Comparison of ENCODE assay signal across 1 cellular context in the genomic region with DNA sequence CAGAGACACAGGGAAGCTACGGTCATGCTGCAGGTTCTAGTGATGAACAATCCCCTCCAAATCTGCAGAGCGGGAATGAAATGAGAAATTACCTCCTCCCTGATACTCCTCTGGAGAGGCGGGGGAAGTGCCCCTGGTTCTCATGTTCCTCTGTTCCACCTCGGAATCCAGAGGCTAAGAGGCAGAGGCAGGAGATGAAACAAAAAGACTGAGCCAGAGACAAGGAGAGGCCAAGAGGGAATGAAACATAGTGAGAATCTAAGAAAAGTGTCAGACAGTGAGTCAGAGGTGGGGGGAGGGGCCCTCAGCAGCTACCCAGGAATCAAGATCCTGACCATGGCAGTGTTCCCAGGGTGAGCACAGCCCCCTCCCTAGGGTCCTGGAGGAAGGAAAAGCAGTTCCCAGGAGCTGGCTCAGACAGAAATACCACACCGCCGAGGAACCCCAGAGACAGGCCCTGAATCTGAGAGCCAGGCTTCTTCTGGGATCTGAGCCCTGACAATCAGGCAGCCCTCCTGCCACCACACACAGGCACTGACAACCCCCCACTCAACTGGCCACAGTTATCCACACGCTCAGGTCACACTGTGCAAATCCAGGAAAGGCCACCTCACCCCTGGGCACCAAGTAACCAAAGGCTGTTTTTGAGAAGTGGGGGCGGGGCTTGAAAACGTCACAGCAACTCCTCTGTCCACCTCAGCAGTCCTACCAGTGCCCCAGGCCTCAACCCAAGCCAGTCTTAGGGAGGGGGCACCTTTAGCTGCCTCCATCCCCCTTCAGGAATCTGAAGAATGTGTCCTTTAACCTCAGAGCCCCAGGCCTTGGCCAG.
TF ChIP-seq lines count a peak whose summit lies in the region.

No MANE protein-coding gene starts in this region.

TF ChIP-seq in HEK293, 187 proteins besides CTCF, POLR2A, EP300 and RAD21 (continued from another document and continues in another):
- TF ChIP-seq KLF8 (tag by site-specific recombination; IDR thresholded peaks at IDR 0.05) = no peak
- peak; percentile 80 for TF ChIP-seq HIC1 (tag by site-specific recombination; IDR thresholded peaks at IDR 0.05)
- TF ChIP-seq ZNF704 (tag by site-specific recombination; IDR thresholded peaks at IDR 0.05) = no peak
- no peak for TF ChIP-seq ZNF184 (tag by site-specific recombination; IDR thresholded peaks at IDR 0.05)
- TF ChIP-seq ZNF654 (tag by site-specific recombination; IDR thresholded peaks at IDR 0.05; ENCODE audit: low read depth) = no peak
- no peak for TF ChIP-seq EGR2 (tag by site-specific recombination; IDR thresholded peaks at IDR 0.05; ENCODE audit: low read depth)
- peak; percentile 81 for TF ChIP-seq ZBTB20 (tag by site-specific recombination; IDR thresholded peaks at IDR 0.05)
- peak; percentile 81 for TF ChIP-seq FEZF1 (tag by site-specific recombination; IDR thresholded peaks at IDR 0.05)
- no peak for TF ChIP-seq ZNF324 (tag by site-specific recombination; IDR thresholded peaks at IDR 0.05)
- TF ChIP-seq ZFP3 (tag by site-specific recombination; IDR thresholded peaks at IDR 0.05; ENCODE audit: low read depth) = no peak
- no peak for TF ChIP-seq ZNF544 (tag by site-specific recombination; IDR thresholded peaks at IDR 0.05)
- TF ChIP-seq OSR2 (tag by site-specific recombination; IDR thresholded peaks at IDR 0.05) = peak; percentile 37; the same call in 1 of the 2 replicates
- peak; percentile 32; the same call in 1 of the 2 replicates for TF ChIP-seq ZNF394 (tag by site-specific recombination; IDR thresholded peaks at IDR 0.05; ENCODE audit: borderline replicate concordance)
- no peak for TF ChIP-seq ZNF174 (tag by site-specific recombination; IDR thresholded peaks at IDR 0.05)
- TF ChIP-seq ZNF660 (tag by site-specific recombination; IDR thresholded peaks at IDR 0.05) = peak; percentile 47; the same call in 1 of the 2 replicates
- no peak for TF ChIP-seq ZNF626 (tag by site-specific recombination; IDR thresholded peaks at IDR 0.05)
- TF ChIP-seq SP3 (tag by site-specific recombination; IDR thresholded peaks at IDR 0.05) = 0 out of 2 replicates have a peak, but pooled peaks have one; percentile 7
- TF ChIP-seq ZNF24 (tag by site-specific recombination; IDR thresholded peaks at IDR 0.05) = no peak
- TF ChIP-seq HOXA7 (CRISPR knock-in tag; IDR thresholded peaks at IDR 0.05; ENCODE audit: borderline replicate concordance) = no peak
- TF ChIP-seq, protein P1, sequence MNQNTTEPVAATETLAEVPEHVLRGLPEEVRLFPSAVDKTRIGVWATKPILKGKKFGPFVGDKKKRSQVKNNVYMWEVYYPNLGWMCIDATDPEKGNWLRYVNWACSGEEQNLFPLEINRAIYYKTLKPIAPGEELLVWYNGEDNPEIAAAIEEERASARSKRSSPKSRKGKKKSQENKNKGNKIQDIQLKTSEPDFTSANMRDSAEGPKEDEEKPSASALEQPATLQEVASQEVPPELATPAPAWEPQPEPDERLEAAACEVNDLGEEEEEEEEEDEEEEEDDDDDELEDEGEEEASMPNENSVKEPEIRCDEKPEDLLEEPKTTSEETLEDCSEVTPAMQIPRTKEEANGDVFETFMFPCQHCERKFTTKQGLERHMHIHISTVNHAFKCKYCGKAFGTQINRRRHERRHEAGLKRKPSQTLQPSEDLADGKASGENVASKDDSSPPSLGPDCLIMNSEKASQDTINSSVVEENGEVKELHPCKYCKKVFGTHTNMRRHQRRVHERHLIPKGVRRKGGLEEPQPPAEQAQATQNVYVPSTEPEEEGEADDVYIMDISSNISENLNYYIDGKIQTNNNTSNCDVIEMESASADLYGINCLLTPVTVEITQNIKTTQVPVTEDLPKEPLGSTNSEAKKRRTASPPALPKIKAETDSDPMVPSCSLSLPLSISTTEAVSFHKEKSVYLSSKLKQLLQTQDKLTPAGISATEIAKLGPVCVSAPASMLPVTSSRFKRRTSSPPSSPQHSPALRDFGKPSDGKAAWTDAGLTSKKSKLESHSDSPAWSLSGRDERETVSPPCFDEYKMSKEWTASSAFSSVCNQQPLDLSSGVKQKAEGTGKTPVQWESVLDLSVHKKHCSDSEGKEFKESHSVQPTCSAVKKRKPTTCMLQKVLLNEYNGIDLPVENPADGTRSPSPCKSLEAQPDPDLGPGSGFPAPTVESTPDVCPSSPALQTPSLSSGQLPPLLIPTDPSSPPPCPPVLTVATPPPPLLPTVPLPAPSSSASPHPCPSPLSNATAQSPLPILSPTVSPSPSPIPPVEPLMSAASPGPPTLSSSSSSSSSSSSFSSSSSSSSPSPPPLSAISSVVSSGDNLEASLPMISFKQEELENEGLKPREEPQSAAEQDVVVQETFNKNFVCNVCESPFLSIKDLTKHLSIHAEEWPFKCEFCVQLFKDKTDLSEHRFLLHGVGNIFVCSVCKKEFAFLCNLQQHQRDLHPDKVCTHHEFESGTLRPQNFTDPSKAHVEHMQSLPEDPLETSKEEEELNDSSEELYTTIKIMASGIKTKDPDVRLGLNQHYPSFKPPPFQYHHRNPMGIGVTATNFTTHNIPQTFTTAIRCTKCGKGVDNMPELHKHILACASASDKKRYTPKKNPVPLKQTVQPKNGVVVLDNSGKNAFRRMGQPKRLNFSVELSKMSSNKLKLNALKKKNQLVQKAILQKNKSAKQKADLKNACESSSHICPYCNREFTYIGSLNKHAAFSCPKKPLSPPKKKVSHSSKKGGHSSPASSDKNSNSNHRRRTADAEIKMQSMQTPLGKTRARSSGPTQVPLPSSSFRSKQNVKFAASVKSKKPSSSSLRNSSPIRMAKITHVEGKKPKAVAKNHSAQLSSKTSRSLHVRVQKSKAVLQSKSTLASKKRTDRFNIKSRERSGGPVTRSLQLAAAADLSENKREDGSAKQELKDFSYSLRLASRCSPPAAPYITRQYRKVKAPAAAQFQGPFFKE (tag by site-specific recombination; IDR thresholded peaks at IDR 0.05; ENCODE audit: borderline replicate concordance) = no peak
- TF ChIP-seq ZXDB (tag by site-specific recombination; IDR thresholded peaks at IDR 0.05) = peak; percentile 34; the same call in 1 of the 2 replicates
- TF ChIP-seq ZFP69B (tag by site-specific recombination; IDR thresholded peaks at IDR 0.05) = no peak
- TF ChIP-seq ZNF624 (tag by site-specific recombination; IDR thresholded peaks at IDR 0.05) = no peak
- TF ChIP-seq ZNF354C (tag by site-specific recombination; IDR thresholded peaks at IDR 0.05; ENCODE audit: borderline replicate concordance, low read depth) = no peak
- TF ChIP-seq, protein P2, sequence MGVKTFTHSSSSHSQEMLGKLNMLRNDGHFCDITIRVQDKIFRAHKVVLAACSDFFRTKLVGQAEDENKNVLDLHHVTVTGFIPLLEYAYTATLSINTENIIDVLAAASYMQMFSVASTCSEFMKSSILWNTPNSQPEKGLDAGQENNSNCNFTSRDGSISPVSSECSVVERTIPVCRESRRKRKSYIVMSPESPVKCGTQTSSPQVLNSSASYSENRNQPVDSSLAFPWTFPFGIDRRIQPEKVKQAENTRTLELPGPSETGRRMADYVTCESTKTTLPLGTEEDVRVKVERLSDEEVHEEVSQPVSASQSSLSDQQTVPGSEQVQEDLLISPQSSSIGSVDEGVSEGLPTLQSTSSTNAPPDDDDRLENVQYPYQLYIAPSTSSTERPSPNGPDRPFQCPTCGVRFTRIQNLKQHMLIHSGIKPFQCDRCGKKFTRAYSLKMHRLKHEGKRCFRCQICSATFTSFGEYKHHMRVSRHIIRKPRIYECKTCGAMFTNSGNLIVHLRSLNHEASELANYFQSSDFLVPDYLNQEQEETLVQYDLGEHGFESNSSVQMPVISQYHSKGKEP (tag by site-specific recombination; IDR thresholded peaks at IDR 0.05) = no peak
- TF ChIP-seq ZNF132 (tag by site-specific recombination; IDR thresholded peaks at IDR 0.05; ENCODE audit: borderline replicate concordance) = no peak
- TF ChIP-seq ZNF670 (tag by site-specific recombination; IDR thresholded peaks at IDR 0.05; ENCODE audit: low read depth) = no peak
- no peak for TF ChIP-seq ZNF48 (tag by site-specific recombination; IDR thresholded peaks at IDR 0.05)
- TF ChIP-seq ZSCAN30 (tag by site-specific recombination; IDR thresholded peaks at IDR 0.05) = no peak
- TF ChIP-seq SALL2 (tag by site-specific recombination; IDR thresholded peaks at IDR 0.05; ENCODE audit: borderline replicate concordance) = no peak
- TF ChIP-seq SETDB1 (IDR thresholded peaks at IDR 0.05; ENCODE audit: insufficient read length, low read length) = no peak
- no peak for TF ChIP-seq ZNF350 (tag by site-specific recombination; IDR thresholded peaks at IDR 0.05)
- TF ChIP-seq ZNF214 (tag by site-specific recombination; IDR thresholded peaks at IDR 0.05; ENCODE audit: borderline replicate concordance) = no peak
- TF ChIP-seq ZNF292 (tag by site-specific recombination; IDR thresholded peaks at IDR 0.05; ENCODE audit: borderline replicate concordance, low read depth) = no peak
- TF ChIP-seq ZNF341 (tag by site-specific recombination; IDR thresholded peaks at IDR 0.05; ENCODE audit: low read depth) = peak; percentile 76
- TF ChIP-seq ZNF560 (tag by site-specific recombination; IDR thresholded peaks at IDR 0.05; ENCODE audit: borderline replicate concordance) = no peak
- TF ChIP-seq, protein P3, sequence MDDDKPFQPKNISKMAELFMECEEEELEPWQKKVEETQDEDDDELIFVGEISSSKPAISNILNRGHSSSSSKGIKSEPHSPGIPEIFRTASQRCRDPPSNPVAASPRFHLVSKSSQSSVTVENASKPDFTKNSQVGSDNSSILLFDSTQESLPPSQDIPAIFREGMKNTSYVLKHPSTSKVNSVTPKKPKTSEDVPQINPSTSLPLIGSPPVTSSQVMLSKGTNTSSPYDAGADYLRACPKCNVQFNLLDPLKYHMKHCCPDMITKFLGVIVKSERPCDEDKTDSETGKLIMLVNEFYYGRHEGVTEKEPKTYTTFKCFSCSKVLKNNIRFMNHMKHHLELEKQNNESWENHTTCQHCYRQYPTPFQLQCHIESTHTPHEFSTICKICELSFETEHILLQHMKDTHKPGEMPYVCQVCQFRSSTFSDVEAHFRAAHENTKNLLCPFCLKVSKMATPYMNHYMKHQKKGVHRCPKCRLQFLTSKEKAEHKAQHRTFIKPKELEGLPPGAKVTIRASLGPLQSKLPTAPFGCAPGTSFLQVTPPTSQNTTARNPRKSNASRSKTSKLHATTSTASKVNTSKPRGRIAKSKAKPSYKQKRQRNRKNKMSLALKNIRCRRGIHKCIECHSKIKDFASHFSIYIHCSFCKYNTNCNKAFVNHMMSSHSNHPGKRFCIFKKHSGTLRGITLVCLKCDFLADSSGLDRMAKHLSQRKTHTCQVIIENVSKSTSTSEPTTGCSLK (tag by site-specific recombination; IDR thresholded peaks at IDR 0.05) = no peak
- no peak for TF ChIP-seq ZNF707 (tag by site-specific recombination; IDR thresholded peaks at IDR 0.05)
- no peak for TF ChIP-seq GFI1B (tag by site-specific recombination; IDR thresholded peaks at IDR 0.05)
- no peak for TF ChIP-seq ZNF701 (tag by site-specific recombination; IDR thresholded peaks at IDR 0.05)
- no peak for TF ChIP-seq ZNF266 (tag by site-specific recombination; IDR thresholded peaks at IDR 0.05; ENCODE audit: low read depth)
- TF ChIP-seq TRIM28 (IDR thresholded peaks at IDR 0.05; ENCODE audit: borderline replicate concordance, low read length) = peak; percentile 50; the same call in 1 of the 2 replicates
- TF ChIP-seq BCL11A (tag by site-specific recombination; IDR thresholded peaks at IDR 0.05; ENCODE audit: low read depth) = no peak
- TF ChIP-seq ZNF830 (tag by site-specific recombination; IDR thresholded peaks at IDR 0.05; ENCODE audit: low read depth) = no peak
- no peak for TF ChIP-seq ZNF19 (tag by site-specific recombination; IDR thresholded peaks at IDR 0.05; ENCODE audit: low read depth)
- TF ChIP-seq ZNF548 (tag by site-specific recombination; IDR thresholded peaks at IDR 0.05) = no peak
- no peak for TF ChIP-seq ZNF23 (tag by site-specific recombination; IDR thresholded peaks at IDR 0.05; ENCODE audit: borderline replicate concordance)
- no peak for TF ChIP-seq MZF1 (tag by site-specific recombination; IDR thresholded peaks at IDR 0.05; ENCODE audit: borderline replicate concordance)
- no peak for TF ChIP-seq TCF7L2 (IDR thresholded peaks at IDR 0.05; ENCODE audit: borderline replicate concordance, low read depth, low read length)
- TF ChIP-seq, protein P4, sequence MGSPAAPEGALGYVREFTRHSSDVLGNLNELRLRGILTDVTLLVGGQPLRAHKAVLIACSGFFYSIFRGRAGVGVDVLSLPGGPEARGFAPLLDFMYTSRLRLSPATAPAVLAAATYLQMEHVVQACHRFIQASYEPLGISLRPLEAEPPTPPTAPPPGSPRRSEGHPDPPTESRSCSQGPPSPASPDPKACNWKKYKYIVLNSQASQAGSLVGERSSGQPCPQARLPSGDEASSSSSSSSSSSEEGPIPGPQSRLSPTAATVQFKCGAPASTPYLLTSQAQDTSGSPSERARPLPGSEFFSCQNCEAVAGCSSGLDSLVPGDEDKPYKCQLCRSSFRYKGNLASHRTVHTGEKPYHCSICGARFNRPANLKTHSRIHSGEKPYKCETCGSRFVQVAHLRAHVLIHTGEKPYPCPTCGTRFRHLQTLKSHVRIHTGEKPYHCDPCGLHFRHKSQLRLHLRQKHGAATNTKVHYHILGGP (tag by site-specific recombination; IDR thresholded peaks at IDR 0.05) = peak; percentile 27; the same call in 1 of the 2 replicates
